In genomic region chr6:27684264-27685211, GRCh38 we compare ENCODE assay signal across 8 cellular contexts.
DNase-seq lines count a peak whose midpoint lies in the region; ATAC-seq, FAIRE-seq and TF ChIP-seq lines count a peak whose summit lies in the region.

No MANE protein-coding gene starts in this region.

- no peak for TF ChIP-seq EP300 in H1 (IDR thresholded peaks at IDR 0.05; ENCODE audit: borderline replicate concordance in 1 of 2, low read depth in 2 of 2, low read length in 2 of 2)

- H2BK120ac ChIP-seq in H1 (replicated peaks; ENCODE audit: low read depth, low read length) = no peak overlapping the region

- H3K36me3 Mint-ChIP-seq in activated B cell treated with CpG ODN at 0.5 μM for 24 hours (ENCODE audit: low read depth) = peaks cover 8% of the 10 kb centered on the region

- H4K20me1 ChIP-seq in H1 (replicated peaks in 1 of 2; ENCODE audit: control insufficient read depth in 1 of 2, insufficient read depth in 2 of 2, low read length in 2 of 2) = no peaks in the 10 kb centered on the region

- intact Hi-C loops in activated B cell treated with CpG ODN at 0.5 μM for 24 hours (cut with micrococcal nuclease) = loop anchor here (5.0 to 10.0 kb wide), 7 partner anchors 182 to 1372 kb away; partner anchors contain the start of gene POM121L2

- peaks cover 2 to 14% (median 14%) of the 10 kb centered on the region in 4 experiments; a peak in 6 of 7 replicates for H3K27me3 ChIP-seq in H1 (replicated peaks in 1 of 4; ENCODE audit: control insufficient read depth in 3 of 4, extremely low read depth in 1 of 4, insufficient read depth in 3 of 4, low read length in 3 of 4)

- no peak overlapping the region for H3K9ac ChIP-seq in H1 (replicated peaks in 1 of 4; ENCODE audit: extremely low read depth in 1 of 4, low read depth in 3 of 4, low read length in 3 of 4)

- POLR2A ChIA-PET in activated B cell treated with CpG ODN at 0.5 μM for 24 hours (lab: Charles Lee) = no interaction called here
- POLR2A ChIA-PET in H1 (lab: Charles Lee; ENCODE audit: partially characterized antibody) = interaction anchor here (0.7 to 1.2 kb wide), 3 partner anchors 9 to 208 kb away, joined by 3 read pairs; a partner anchor contains a TSS

- H3K27ac Mint-ChIP-seq in activated B cell treated with CpG ODN at 0.5 μM for 24 hours = peak overlapping the region; percentile 30

- H3K18ac ChIP-seq in H1 (ENCODE audit: extremely low read depth, low read length) = no peak overlapping the region

- ATAC-seq in activated B cell treated with CpG ODN at 0.5 μM for 24 hours (ENCODE audit: low read depth) = no peak
- no peak for ATAC-seq in GM19463 (IDR thresholded peaks at IDR 0.05; ENCODE audit: unreplicated experiment)
- ATAC-seq in HG03521 (IDR thresholded peaks at IDR 0.05; ENCODE audit: unreplicated experiment) = no peak

- 41% methylated on average over 30 of the region's 34 CpGs; no CpG with 5 or more reads in 1 of the 2 experiments for WGBS in H1 (ENCODE audit: extremely low coverage in 1 of 2, insufficient coverage in 1 of 2, insufficient read length in 1 of 2, insufficient replicate concordance in 2 of 2, low coverage in 1 of 2, low lambda C conversion rate in 2 of 2, missing lambda C conversion rate in 1 of 2), 2 experiments

- H3K4me1 ChIP-seq in H1 (replicated peaks in 1 of 4; ENCODE audit: control insufficient read depth in 3 of 4, insufficient read depth in 4 of 4, low read length in 3 of 4) = no peaks in the 10 kb centered on the region; a peak in 3 of 7 replicates

- no peak overlapping the region for H3K27ac ChIP-seq in H1 (ENCODE audit: low read depth, low read length)

- H2BK12ac ChIP-seq in H1 (ENCODE audit: low read depth, low read length) = no peak overlapping the region

- H3K79me2 ChIP-seq in H1 (ENCODE audit: control insufficient read depth in 1 of 2, insufficient read depth in 2 of 2, low read length in 2 of 2) = no peaks in the 10 kb centered on the region

- no peak overlapping the region for H2BK20ac ChIP-seq in H1 (ENCODE audit: low read length)

- H3K9me3 Mint-ChIP-seq in activated B cell treated with CpG ODN at 0.5 μM for 24 hours = peaks cover 8% of the 10 kb centered on the region

- H3K4me3 Mint-ChIP-seq in activated B cell treated with CpG ODN at 0.5 μM for 24 hours = no peak overlapping the region

- H3K14ac ChIP-seq in H1 (ENCODE audit: insufficient read length) = no peak overlapping the region

- H2BK5ac ChIP-seq in H1 (ENCODE audit: low read depth, low read length) = no peak overlapping the region

- H4K5ac ChIP-seq in H1 (ENCODE audit: insufficient read length, low read depth, low read length) = no peak overlapping the region

- H3K79me1 ChIP-seq in H1 (ENCODE audit: low read depth, low read length) = no peaks in the 10 kb centered on the region

- no peak overlapping the region for H2BK15ac ChIP-seq in H1 (ENCODE audit: low read length)

- H3K4me1 Mint-ChIP-seq in activated B cell treated with CpG ODN at 0.5 μM for 24 hours = peaks cover 29% of the 10 kb centered on the region

- peak; percentile 14 for DNase-seq in activated gamma-delta T cell treated with anti-CD3 and anti-CD28 coated beads, Interleukin-2, amount 50 U/mL, for 16 hours (ENCODE audit: low read depth)
- DNase-seq in activated gamma-delta T cell (lab: John Stamatoyannopoulos, UW) (no peak), NCI-H446 (lab: John Stamatoyannopoulos, UW) (peak; percentile 57 to 89), activated B cell treated with CpG ODN at 0.5 μM for 24 hours (no peak), H1 (ENCODE audit: low read depth in 1 of 2, low spot score in 2 of 2) (peak; percentile 70 to 86)
- peak; percentile 49 for DNase-seq in stimulated activated CD4-positive, alpha-beta T cell treated with anti-CD3 and anti-CD28 coated beads, Interleukin-12 subunit alpha, Interleukin-12 subunit beta, amount 100 ng/mL, for 4 hours

- peak overlapping the region; percentile 16 to 49 (median 28); a peak in 5 of 8 replicates for H3K4me3 ChIP-seq in H1 (ENCODE audit: extremely low read depth in 1 of 4, insufficient read depth in 2 of 4, low read depth in 3 of 4, low read length in 4 of 4)

- CTCF ChIA-PET in activated B cell treated with CpG ODN at 0.5 μM for 24 hours (lab: Charles Lee) (no interaction called here), H1 (lab: Charles Lee; ENCODE audit: partially characterized antibody) (interaction anchor here (0.5 to 0.7 kb wide), 2 partner anchors 19 to 463 kb away, joined by 3 to 4 read pairs; no protein-coding TSS in a partner anchor)

- no peak for TF ChIP-seq RAD21 in H1 (IDR thresholded peaks at IDR 0.05 in 1 of 2, conservative IDR thresholded peaks at IDR 0.05 in 1 of 2; ENCODE audit: low read depth in 2 of 2, low read length in 2 of 2)

- H3K23me2 ChIP-seq in H1 (ENCODE audit: low read depth, low read length) = peaks cover 12% of the 10 kb centered on the region; the same call in 1 of the 2 replicates

- H3K4me2 ChIP-seq in H1 (ENCODE audit: insufficient read depth in 1 of 2, low read depth in 2 of 2, low read length in 2 of 2) = peak overlapping the region; percentile 30 to 66

- no peaks in the 10 kb centered on the region for H3K9me3 ChIP-seq in H1 (ENCODE audit: insufficient read depth in 2 of 2, low read depth in 1 of 2, low read length in 1 of 2)

- no peak overlapping the region for H2AK5ac ChIP-seq in H1 (ENCODE audit: low read depth, low read length)

- no peak overlapping the region for H4K91ac ChIP-seq in H1 (replicated peaks; ENCODE audit: insufficient read length, low read length)

- no peak overlapping the region for H3K4ac ChIP-seq in H1 (replicated peaks; ENCODE audit: insufficient read length, low read depth, low read length)

- TF ChIP-seq POLR2A in H1 (IDR thresholded peaks at IDR 0.05; ENCODE audit: control extremely low read depth in 1 of 2, low read depth in 2 of 2, low read length in 2 of 2) = no peak

- FAIRE-seq in H1 (lab: Jason Lieb, UNC) = no peak

- peaks cover 28% of the 10 kb centered on the region for H3K27me3 Mint-ChIP-seq in activated B cell treated with CpG ODN at 0.5 μM for 24 hours

- H4K8ac ChIP-seq in H1 (ENCODE audit: extremely low read depth, insufficient read depth, low read length) = no peak overlapping the region

- H3K23ac ChIP-seq in H1 (ENCODE audit: insufficient read length) = no peak overlapping the region

- no peak overlapping the region for H2AFZ ChIP-seq in H1 (ENCODE audit: low read length)

- H3K36me3 ChIP-seq in H1 (ENCODE audit: control insufficient read depth in 2 of 4, insufficient read depth in 4 of 4, low read length in 3 of 4) = no peaks in the 10 kb centered on the region

- TF ChIP-seq CTCF in activated B cell treated with CpG ODN at 0.5 μM for 24 hours (IDR thresholded peaks at IDR 0.05) = no peak
- no peak for TF ChIP-seq CTCF in H1 (IDR thresholded peaks at IDR 0.05; ENCODE audit: control extremely low read depth in 1 of 3, insufficient read depth in 1 of 3, low read depth in 1 of 3, low read length in 3 of 3)

- no peak overlapping the region for H3K56ac ChIP-seq in H1 (replicated peaks; ENCODE audit: insufficient read length, low read depth, low read length)

TF ChIP-seq in H1, 55 proteins besides CTCF, POLR2A, EP300 and RAD21:
- TF ChIP-seq NRF1 (IDR thresholded peaks at IDR 0.05; ENCODE audit: low read depth, low read length) (peak; percentile 13; the same call in 1 of the 2 replicates), ATF3 (IDR thresholded peaks at IDR 0.05; ENCODE audit: insufficient read depth, low read depth, low read length) (no peak), ASH2L (IDR thresholded peaks at IDR 0.05; ENCODE audit: low read length) (peak; percentile 83), MAFK (IDR thresholded peaks at IDR 0.05; ENCODE audit: low read depth, low read length) (peak; percentile 43; the same call in 1 of the 2 replicates), TAF7 (optimal IDR thresholded peaks at IDR 0.05; ENCODE audit: borderline replicate concordance, low read depth, low read length) (peak; percentile 64), ATF2 (IDR thresholded peaks at IDR 0.05; ENCODE audit: low read length) (0 out of 2 replicates have a peak, but pooled peaks have one; percentile 45), TBP (IDR thresholded peaks at IDR 0.05; ENCODE audit: low read depth, low read length) (peak; percentile 99), BCL11A (IDR thresholded peaks at IDR 0.05; ENCODE audit: low read depth in 2 of 2, low read length in 2 of 2) (no peak), FOSL1 (IDR thresholded peaks at IDR 0.05; ENCODE audit: insufficient read depth, low read depth, low read length) (no peak), CEBPB (IDR thresholded peaks at IDR 0.05; ENCODE audit: low read depth, low read length) (no peak; the same call in 1 of the 2 replicates)
TF ChIP-seq in H1: peak in this region for 6.

Comparison
In these comparisons a context has a peak if more than half of its experiments do, and no peak if none do; other contexts are left out.
1. DNase-seq: peak in activated gamma-delta T cell treated with anti-CD3 and anti-CD28 coated beads, Interleukin-2, amount 50 U/mL, for 16 hours (single experiment), NCI-H446 (2 of 2), H1 (2 of 2) and stimulated activated CD4-positive, alpha-beta T cell treated with anti-CD3 and anti-CD28 coated beads, Interleukin-12 subunit alpha, Interleukin-12 subunit beta, amount 100 ng/mL, for 4 hours (single experiment); none in activated gamma-delta T cell (single experiment) and activated B cell treated with CpG ODN at 0.5 μM for 24 hours (single experiment).